ENCODE assay signal across 1 cellular context in the genomic region with DNA sequence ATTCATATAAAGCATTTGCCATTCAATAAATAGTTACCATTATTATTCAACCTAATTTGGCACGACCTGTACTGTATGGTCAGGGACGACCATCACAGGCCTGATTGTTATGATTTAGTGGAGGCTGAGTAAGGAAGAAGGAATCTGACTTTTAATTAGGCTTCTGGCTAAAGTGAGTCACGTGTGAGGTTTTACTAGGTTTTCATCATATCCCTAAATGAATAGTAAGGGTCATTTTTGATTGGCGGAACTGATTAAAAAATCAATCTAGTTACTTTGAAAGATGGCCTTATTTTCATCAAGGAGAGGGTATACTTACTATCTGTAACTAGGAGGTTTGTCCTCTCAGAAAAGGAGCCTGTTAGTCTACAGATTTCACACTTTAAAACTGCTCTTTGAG.
TF ChIP-seq lines count a peak whose summit lies in the region.

No MANE protein-coding gene starts in this region.

TF ChIP-seq in GM23338, 12 proteins besides CTCF, POLR2A, EP300 and RAD21 (continued from another document):
- TF ChIP-seq, protein P1, sequence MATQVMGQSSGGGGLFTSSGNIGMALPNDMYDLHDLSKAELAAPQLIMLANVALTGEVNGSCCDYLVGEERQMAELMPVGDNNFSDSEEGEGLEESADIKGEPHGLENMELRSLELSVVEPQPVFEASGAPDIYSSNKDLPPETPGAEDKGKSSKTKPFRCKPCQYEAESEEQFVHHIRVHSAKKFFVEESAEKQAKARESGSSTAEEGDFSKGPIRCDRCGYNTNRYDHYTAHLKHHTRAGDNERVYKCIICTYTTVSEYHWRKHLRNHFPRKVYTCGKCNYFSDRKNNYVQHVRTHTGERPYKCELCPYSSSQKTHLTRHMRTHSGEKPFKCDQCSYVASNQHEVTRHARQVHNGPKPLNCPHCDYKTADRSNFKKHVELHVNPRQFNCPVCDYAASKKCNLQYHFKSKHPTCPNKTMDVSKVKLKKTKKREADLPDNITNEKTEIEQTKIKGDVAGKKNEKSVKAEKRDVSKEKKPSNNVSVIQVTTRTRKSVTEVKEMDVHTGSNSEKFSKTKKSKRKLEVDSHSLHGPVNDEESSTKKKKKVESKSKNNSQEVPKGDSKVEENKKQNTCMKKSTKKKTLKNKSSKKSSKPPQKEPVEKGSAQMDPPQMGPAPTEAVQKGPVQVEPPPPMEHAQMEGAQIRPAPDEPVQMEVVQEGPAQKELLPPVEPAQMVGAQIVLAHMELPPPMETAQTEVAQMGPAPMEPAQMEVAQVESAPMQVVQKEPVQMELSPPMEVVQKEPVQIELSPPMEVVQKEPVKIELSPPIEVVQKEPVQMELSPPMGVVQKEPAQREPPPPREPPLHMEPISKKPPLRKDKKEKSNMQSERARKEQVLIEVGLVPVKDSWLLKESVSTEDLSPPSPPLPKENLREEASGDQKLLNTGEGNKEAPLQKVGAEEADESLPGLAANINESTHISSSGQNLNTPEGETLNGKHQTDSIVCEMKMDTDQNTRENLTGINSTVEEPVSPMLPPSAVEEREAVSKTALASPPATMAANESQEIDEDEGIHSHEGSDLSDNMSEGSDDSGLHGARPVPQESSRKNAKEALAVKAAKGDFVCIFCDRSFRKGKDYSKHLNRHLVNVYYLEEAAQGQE (IDR thresholded peaks at IDR 0.05; ENCODE audit: unreplicated experiment): no peak
- TF ChIP-seq ZNF331 (CRISPR knock-in tag; IDR thresholded peaks at IDR 0.05; ENCODE audit: low read depth): no peak
